In genomic region chr11:78418584-78419211, GRCh38 we compare ENCODE assay signal across 8 cellular contexts. TPM values are rescaled to one million over a fixed set of nuclear protein-coding genes. Genes with fewer than 3 reads are reported as not detected.
DNase-seq lines count a peak whose midpoint lies in the region; ATAC-seq, FAIRE-seq and TF ChIP-seq lines count a peak whose summit lies in the region.

No MANE protein-coding gene starts in this region.

- H3K27ac ChIP-seq in ACC112 (ENCODE audit: low read depth, low read length) (peak overlapping the region; percentile 45), HUES64 (ENCODE audit: low read depth, low read length) (no peak overlapping the region), GM12878 (ENCODE audit: control insufficient read depth, insufficient read depth) (no peak overlapping the region; the same call in 1 of the 2 replicates), mesenchymal stem cell (ENCODE audit: low read length, poor library complexity, severe bottlenecking) (peak overlapping the region; percentile 25)

- no peak for DNase-seq in GM12878 (ENCODE audit: low read depth, low spot score)
- DNase-seq in mesenchymal stem cell: no peak
- DNase-seq in COLO668 (lab: John Stamatoyannopoulos, UW; ENCODE audit: unreplicated experiment): no peak
- no peak for DNase-seq in stimulated activated CD8-positive, alpha-beta memory T cell treated with anti-CD3 and anti-CD28 coated beads, Interleukin-4, amount 100 ng/mL, for 48 hours

- peaks cover 32% of the 10 kb centered on the region for H3K4me1 ChIP-seq in ACC112 (ENCODE audit: control insufficient read depth, insufficient read depth, low read length, unreplicated experiment)
- peaks cover 15% of the 10 kb centered on the region for H3K4me1 ChIP-seq in HUES64 (ENCODE audit: insufficient read depth, low read length)
- peaks cover 22% of the 10 kb centered on the region for H3K4me1 ChIP-seq in GM12878 (ENCODE audit: control insufficient read depth, insufficient read depth, low read length)
- H3K4me1 ChIP-seq in mesenchymal stem cell (ENCODE audit: control insufficient read depth, insufficient read depth, low read depth, low read length): peaks cover 13% of the 10 kb centered on the region

- no peak for FAIRE-seq in GM12878 (lab: Jason Lieb, UNC)

- ATAC-seq in GM12878 (no peak), HG03045 (IDR thresholded peaks at IDR 0.05; ENCODE audit: unreplicated experiment) (no peak), HG03342 (IDR thresholded peaks at IDR 0.05; ENCODE audit: unreplicated experiment) (no peak)

- H3K36me3 ChIP-seq in ACC112 (ENCODE audit: insufficient read depth, low read length): no peaks in the 10 kb centered on the region
- no peaks in the 10 kb centered on the region for H3K36me3 ChIP-seq in HUES64 (ENCODE audit: insufficient read depth, low read length)
- H3K36me3 ChIP-seq in GM12878 (ENCODE audit: control insufficient read depth in 2 of 2, insufficient read depth in 2 of 2, low read length in 1 of 2): no peaks in the 10 kb centered on the region
- no peaks in the 10 kb centered on the region for H3K36me3 ChIP-seq in mesenchymal stem cell (ENCODE audit: control insufficient read depth in 1 of 2, insufficient read depth in 2 of 2, low read depth in 1 of 2, low read length in 2 of 2)

- SMC1A ChIA-PET in GM12878 (lab: Charles Lee; ENCODE audit: uncharacterized antibody, unreplicated experiment): interaction anchor here (0.6 to 7.1 kb wide), 17 partner anchors 11 to 191 kb away, joined by 3 to 108 read pairs (median 3); partner anchors contain the start of gene NARS2

- H3K9ac ChIP-seq in HUES64 (ENCODE audit: low read depth, low read length): 0 out of 2 replicates have a peak overlapping the region, but pooled peaks have one; percentile 85
- peak overlapping the region; percentile 74 for H3K9ac ChIP-seq in GM12878 (ENCODE audit: control insufficient read depth, insufficient read depth, low read length)
- H3K9ac ChIP-seq in mesenchymal stem cell (ENCODE audit: low read length): peak overlapping the region; percentile 94

- H2BK5ac ChIP-seq in mesenchymal stem cell (ENCODE audit: low read depth, low read length, poor library complexity, severe bottlenecking): no peak overlapping the region

- H3K18ac ChIP-seq in mesenchymal stem cell (ENCODE audit: low read depth in 1 of 2, low read length in 2 of 2): peak overlapping the region in 1 of 2 experiments; percentile 28

- POLR2A ChIA-PET in GM12878 (lab: Charles Lee): interaction anchor here (0.6 to 1.7 kb wide), 4 partner anchors 9 to 155 kb away, joined by 3 to 12 read pairs (median 4); no protein-coding TSS in a partner anchor

- H3K23ac ChIP-seq in mesenchymal stem cell (ENCODE audit: low read length in 2 of 2): no peak overlapping the region

- peaks cover 5% of the 10 kb centered on the region for H3K79me1 ChIP-seq in mesenchymal stem cell (replicated peaks; ENCODE audit: low read length, poor library complexity, severe bottlenecking)

- intact Hi-C loops in GM12878 (cut with micrococcal nuclease; ENCODE audit: unreplicated experiment): loop anchor here (5.0 kb wide), 1 partner anchor 106 kb away; no protein-coding TSS in a partner anchor

- TF ChIP-seq EP300 in GM12878 (IDR thresholded peaks at IDR 0.05; ENCODE audit: borderline replicate concordance in 1 of 2, control insufficient read depth in 1 of 2, low read depth in 2 of 2, low read length in 2 of 2): no peak

- H2AK5ac ChIP-seq in mesenchymal stem cell (ENCODE audit: low read length, severe bottlenecking): peak overlapping the region; percentile 46

- TF ChIP-seq CTCF in GM12878 (IDR thresholded peaks at IDR 0.05 in 2 of 3, conservative IDR thresholded peaks at IDR 0.05 in 1 of 3; ENCODE audit: control insufficient read depth in 2 of 3, extremely low read depth in 1 of 3, insufficient read depth in 1 of 3, low read depth in 3 of 3, low read length in 3 of 3): no peak

- H3K9me3 ChIP-seq in HUES64 (ENCODE audit: insufficient read depth, low read depth, low read length): no peaks in the 10 kb centered on the region
- no peaks in the 10 kb centered on the region for H3K9me3 ChIP-seq in GM12878 (replicated peaks; ENCODE audit: control insufficient read depth, insufficient read depth, low read length)
- no peaks in the 10 kb centered on the region for H3K9me3 ChIP-seq in mesenchymal stem cell (ENCODE audit: control insufficient read depth, low read length)

- no peak for TF ChIP-seq RAD21 in GM12878 (IDR thresholded peaks at IDR 0.05; ENCODE audit: insufficient read depth, low read depth, low read length)

- H2BK120ac ChIP-seq in mesenchymal stem cell (ENCODE audit: low read depth, low read length): no peak overlapping the region

- no peak for TF ChIP-seq POLR2A in GM12878 (IDR thresholded peaks at IDR 0.05; ENCODE audit: low read depth, low read length)

- CTCF ChIA-PET in GM12878 (lab: Yijun Ruan, JAX): interaction anchor here (0.8 to 11.9 kb wide), 16 partner anchors 11 to 200 kb away, joined by 3 to 280 read pairs (median 5); partner anchors contain the start of gene NARS2

- RAD21 ChIA-PET in GM12878 (lab: Charles Lee; ENCODE audit: unreplicated experiment): interaction anchor here (0.8 to 5.7 kb wide), 7 partner anchors 11 to 191 kb away, joined by 3 to 137 read pairs (median 7); no protein-coding TSS in a partner anchor

- no peaks in the 10 kb centered on the region for H4K20me1 ChIP-seq in GM12878 (ENCODE audit: control insufficient read depth, insufficient read depth)

- H4K8ac ChIP-seq in mesenchymal stem cell (ENCODE audit: low read length): no peak overlapping the region

- H3K4me2 ChIP-seq in GM12878 (ENCODE audit: control insufficient read depth, insufficient read depth) (peak overlapping the region; percentile 99), mesenchymal stem cell (ENCODE audit: low read length, poor library complexity, severe bottlenecking) (peak overlapping the region; percentile 83)

- no TSS peak for BruUV-seq in GM12878 (replicated peaks; lab: Mats Ljungman, UMichigan)

- H3K79me2 ChIP-seq in ACC112 (ENCODE audit: control insufficient read depth, insufficient read depth, low read length, unreplicated experiment) (peaks cover 5% of the 10 kb centered on the region), GM12878 (ENCODE audit: control insufficient read depth, insufficient read depth, low read length) (no peaks in the 10 kb centered on the region)

- peak overlapping the region; percentile 85 for H3K4me3 ChIP-seq in ACC112 (ENCODE audit: low read depth, low read length)
- peak overlapping the region; percentile 70 for H3K4me3 ChIP-seq in HUES64 (ENCODE audit: low read length)
- H3K4me3 ChIP-seq in GM12878: peak overlapping the region; percentile 66
- peak overlapping the region in 1 of 2 experiments; percentile 88 for H3K4me3 ChIP-seq in mesenchymal stem cell (ENCODE audit: insufficient read depth in 1 of 2, low read depth in 1 of 2, low read length in 2 of 2)

- no peak overlapping the region for H2BK12ac ChIP-seq in mesenchymal stem cell (ENCODE audit: low read length in 2 of 2)

- H3K27me3 ChIP-seq in ACC112 (ENCODE audit: insufficient read depth, low read length) (no peaks in the 10 kb centered on the region), HUES64 (ENCODE audit: insufficient read depth, low read length) (peaks cover 16% of the 10 kb centered on the region), GM12878 (replicated peaks in 1 of 2; ENCODE audit: control insufficient read depth in 2 of 2, insufficient read depth in 2 of 2, low read length in 1 of 2) (no peaks in the 10 kb centered on the region), mesenchymal stem cell (ENCODE audit: control insufficient read depth in 1 of 2, insufficient read depth in 1 of 2, low read length in 2 of 2) (no peaks in the 10 kb centered on the region)

- 62% methylated on average over 11 of the region's 11 CpGs for WGBS in HUES64
- WGBS in GM12878 (ENCODE audit: insufficient coverage, insufficient replicate concordance, low lambda C conversion rate, missing lambda C conversion rate): 55% methylated on average over 11 of the region's 11 CpGs
- WGBS in mesenchymal stem cell: 45% methylated on average over 10 of the region's 11 CpGs

- no peak overlapping the region for H3K14ac ChIP-seq in mesenchymal stem cell (ENCODE audit: low read length in 2 of 2)

- H4K91ac ChIP-seq in mesenchymal stem cell (ENCODE audit: low read length): no peak overlapping the region

- H2BK15ac ChIP-seq in mesenchymal stem cell (ENCODE audit: low read depth, poor library complexity, severe bottlenecking): no peak overlapping the region

- no peak overlapping the region for H3K4ac ChIP-seq in mesenchymal stem cell (ENCODE audit: low read depth in 1 of 2, low read length in 2 of 2)

- in situ Hi-C loops in GM12878 (cut with MboI): loop anchor here (5.0 kb wide), 1 partner anchor 144 kb away; no protein-coding TSS in a partner anchor

- H2AFZ ChIP-seq in ACC112 (ENCODE audit: low read length, unreplicated experiment) (peak overlapping the region; percentile 66), GM12878 (ENCODE audit: control insufficient read depth, low read depth, low read length) (peak overlapping the region; percentile 79), mesenchymal stem cell (ENCODE audit: low read depth, low read length) (no peak overlapping the region)

RNA-seq across cellular contexts. Expression of gene GAB2, which starts 1.1 kb away (rescaled TPM):
- polyA plus RNA-seq in HUES64 (2013, experiment 1 of 2): 5.0 TPM
- 6.5 TPM for polyA plus RNA-seq in HUES64 (2013, experiment 2 of 2)
- 6.6 and 9.8 TPM in 2 replicates for total RNA-seq in GM12878 (2013; cell fraction: nucleolus; rRNA removed)
- total RNA-seq in GM12878 (2014; rRNA removed) (4.8 and 5.7 TPM in 2 replicates), GM12878 (2014; rRNA removed; fragmentation: Illumina TruSeq; extraction: Trizol) (5.7 and 6.4 TPM in 2 replicates), GM12878 (2021) (12.0 and 12.6 TPM in 2 replicates)
- polyA plus RNA-seq in GM12878 (2011; ENCODE audit: low read depth): 3.8 TPM
- polyA plus RNA-seq in GM12878 (2011; rRNA removed) (0.24 and 0.69 TPM in 2 replicates), GM12878 (2014; fragmentation: Illumina TruSeq; extraction: Trizol) (7.9 and 8.7 TPM in 2 replicates), GM12878 (2014; fragmentation: Nextera tagmentation; extraction: Ambion mirVana) (1 to 10 TPM; 1.1 to 2.1 TPM), GM12878 (2014; rRNA removed) (5.0 and 5.2 TPM in 2 replicates), GM12878 (2016; fragmentation: Nextera tagmentation; extraction: Ambion mirVana) (1 to 10 TPM; 1.6 to 2.8 TPM)
- polyA plus RNA-seq in GM12878 (2011; cell fraction: cytosol; rRNA removed): 0.25 and 0.38 TPM in 2 replicates
- polyA plus RNA-seq in GM12878 (2011; cell fraction: nucleus; rRNA removed): 0.67 and 0.76 TPM in 2 replicates
- polyA plus RNA-seq in GM12878 (2012): 5.4 and 6.4 TPM in 2 replicates
- 0.66 and 1.7 TPM in 2 replicates for polyA minus RNA-seq in GM12878 (2011; rRNA and poly(A)+ RNA removed)
- 0.94 TPM in 1 of 2 replicates, not detected in the other for polyA minus RNA-seq in GM12878 (2011; cell fraction: cytosol; rRNA and poly(A)+ RNA removed)
- 0.38 and 0.48 TPM in 2 replicates for polyA minus RNA-seq in GM12878 (2011; cell fraction: nucleus; rRNA and poly(A)+ RNA removed)
- 9.8 TPM for polyA plus RNA-seq in mesenchymal stem cell (2013, experiment 1 of 2)
- polyA plus RNA-seq in mesenchymal stem cell (2013, experiment 2 of 2): 9.2 TPM

Comparison
In these comparisons a context has a peak if more than half of its experiments do, and no peak if none do; other contexts are left out.
1. H3K27ac ChIP-seq: peak in ACC112 (single experiment) and mesenchymal stem cell (single experiment); none in HUES64 (single experiment) and GM12878 (single experiment).
2. Peak in every context shown above with its lines, with median percentiles within 50 percentile points of each other: H3K9ac ChIP-seq.